ENCODE assay signal across 18 cellular contexts in the genomic region with DNA sequence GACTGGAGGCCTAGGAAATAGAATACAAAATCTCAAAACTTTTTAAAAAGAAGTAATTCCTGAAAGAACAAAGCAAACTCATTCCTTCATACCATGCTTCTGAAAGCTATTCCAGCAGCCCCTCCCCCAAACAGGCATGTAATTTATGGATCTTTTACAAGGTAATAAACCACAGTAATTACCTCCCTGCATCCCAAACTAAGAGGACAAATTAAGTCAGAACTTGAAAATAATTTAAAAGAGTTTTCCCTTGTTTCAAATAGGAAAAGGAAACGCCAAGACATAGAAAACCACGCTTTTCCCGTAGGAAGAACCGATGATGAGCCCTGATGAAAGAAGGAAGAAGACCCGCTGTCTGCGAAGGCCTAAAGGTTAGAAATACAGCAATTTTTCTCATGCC. TPM values are rescaled to one million over a fixed set of nuclear protein-coding genes. Genes with fewer than 3 reads are reported as not detected.
A peak's percentile ranks its signal among the peaks of the same experiment; 100 is the strongest.
DNase-seq lines count a peak whose midpoint lies in the region; ATAC-seq and TF ChIP-seq lines count a peak whose summit lies in the region.
"Had no signal": no experiment of that assay in that cellular context is flagged by ENCODE, and none has a peak within 500 bp of the region (broad histone marks: within the 10 kb centered on the region; RNA-seq: fewer than 3 reads in every experiment).

No MANE protein-coding gene starts in this region.

- TF ChIP-seq EP300 in gastroesophageal sphincter (IDR thresholded peaks at IDR 0.05), result no peak

- H3K36me3 ChIP-seq in GM23338 (ENCODE audit: insufficient read depth) (no peaks in the 10 kb centered on the region), gastroesophageal sphincter (no peaks in the 10 kb centered on the region), psoas muscle (ENCODE audit: insufficient read depth in 1 of 2, low read depth in 1 of 2) (peaks cover 0 to 14% of the 10 kb centered on the region in 2 donors), adrenal gland (replicated peaks in 1 of 2) (no peaks in the 10 kb centered on the region)
- H3K36me3 ChIP-seq: pancreas had no signal

- H3K4me2 ChIP-seq in GM23338, result no peak overlapping the region; the same call in 1 of the 2 replicates
- H3K4me2 ChIP-seq: PC-9 had no signal

- no peak overlapping the region for H3K4me3 ChIP-seq in GM23338
- H3K4me3 ChIP-seq in astrocyte of the cerebellum (ENCODE audit: low read depth, low read length), result peak overlapping the region; percentile 50
- H3K4me3 ChIP-seq in gastroesophageal sphincter, result peak overlapping the region; percentile 50 to 54
- H3K4me3 ChIP-seq in psoas muscle, result peak overlapping the region; percentile 1
- peak overlapping the region in 1 of 4 donors; percentile 20 for H3K4me3 ChIP-seq in adrenal gland
- H3K4me3 ChIP-seq: mucosa of descending colon, pancreas, PC-9 had no signal

- no peak overlapping the region for H3K4me3 Mint-ChIP-seq in GM23338
- H3K4me3 Mint-ChIP-seq in immature natural killer cell, result no peak overlapping the region
- no peak overlapping the region for H3K4me3 Mint-ChIP-seq in activated naive CD4-positive, alpha-beta T cell treated with anti-CD3 and anti-CD28 coated beads, Interleukin-2, amount 10 ng/mL, durations not matched to agents 7 days and 5 days
- H3K4me3 Mint-ChIP-seq: stimulated activated naive CD8-positive, alpha-beta T cell treated with anti-CD3 and anti-CD28 coated beads, Interleukin-15, Interleukin-2, amounts not matched to agents 100 ng/mL and 50 ng/mL, for 24 hours had no signal

- H3K9me3 Mint-ChIP-seq in GM23338 (peaks cover 6% of the 10 kb centered on the region; the same call in 1 of the 3 replicates), immature natural killer cell (no peaks in the 10 kb centered on the region)
- H3K9me3 Mint-ChIP-seq in activated naive CD4-positive, alpha-beta T cell treated with anti-CD3 and anti-CD28 coated beads, Interleukin-2, amount 10 ng/mL, durations not matched to agents 7 days and 5 days, result no peaks in the 10 kb centered on the region
- H3K9me3 Mint-ChIP-seq: stimulated activated naive CD8-positive, alpha-beta T cell treated with anti-CD3 and anti-CD28 coated beads, Interleukin-15, Interleukin-2, amounts not matched to agents 100 ng/mL and 50 ng/mL, for 24 hours had no signal

- H4K20me1 ChIP-seq in GM23338 (replicated peaks; ENCODE audit: insufficient read depth), result peaks cover 65% of the 10 kb centered on the region

- CTCF ChIA-PET in activated naive CD4-positive, alpha-beta T cell treated with anti-CD3 and anti-CD28 coated beads, Interleukin-2, amount 10 ng/mL, durations not matched to agents 7 days and 5 days (lab: Charles Lee), result no interaction called here

- intact Hi-C loops in psoas muscle (cut with DNase I), result no loop called here
- intact Hi-C loops in posterior vena cava (cut with DNase I), result loop anchor here in 1 of 2 donors (10.0 kb wide), 1 partner anchor 87 kb away; no protein-coding TSS in a partner anchor
- intact Hi-C loops in adrenal gland (cut with DNase I), result no loop called here

- TF ChIP-seq CTCF in GM23338 (conservative IDR thresholded peaks at IDR 0.05; ENCODE audit: low read depth in 2 of 2) (no peak), astrocyte of the cerebellum (IDR thresholded peaks at IDR 0.05; ENCODE audit: low read depth, low read length, missing control alignments) (no peak), gastroesophageal sphincter (IDR thresholded peaks at IDR 0.05) (no peak), psoas muscle (IDR thresholded peaks at IDR 0.05) (no peak), adrenal gland (IDR thresholded peaks at IDR 0.05) (no peak)

- peaks cover 100% of the 10 kb centered on the region for H3K27me3 Mint-ChIP-seq in GM23338 (ENCODE audit: insufficient read depth, low read depth, poor library complexity)
- peaks cover 1 to 4% (median 3%) of the 10 kb centered on the region in 3 donors for H3K27me3 Mint-ChIP-seq in immature natural killer cell (ENCODE audit: low read depth in 3 of 3)
- peaks cover 15% of the 10 kb centered on the region for H3K27me3 Mint-ChIP-seq in activated naive CD4-positive, alpha-beta T cell treated with anti-CD3 and anti-CD28 coated beads, Interleukin-2, amount 10 ng/mL, durations not matched to agents 7 days and 5 days

- H3K27ac Mint-ChIP-seq in GM23338 (no peak overlapping the region), immature natural killer cell (no peak overlapping the region)
- H3K27ac Mint-ChIP-seq in activated naive CD4-positive, alpha-beta T cell treated with anti-CD3 and anti-CD28 coated beads, Interleukin-2, amount 10 ng/mL, durations not matched to agents 7 days and 5 days, result no peak overlapping the region
- H3K27ac Mint-ChIP-seq: stimulated activated naive CD8-positive, alpha-beta T cell treated with anti-CD3 and anti-CD28 coated beads, Interleukin-15, Interleukin-2, amounts not matched to agents 100 ng/mL and 50 ng/mL, for 24 hours had no signal

- WGBS in gastroesophageal sphincter (ENCODE audit: low coverage in 1 of 2), 2 donors, result 11 to 18% methylated on average over 5 to 6 of the region's 6 CpGs
- 69 to 87% (median 84%) methylated on average over 6 of the region's 6 CpGs for whole genome bisulfite sequencing in psoas muscle, 3 donors
- WGBS in adrenal gland, 4 donors, result 74 to 77% (median 76%) methylated on average over 6 of the region's 6 CpGs

- in situ Hi-C loops in astrocyte of the cerebellum (cut with HindIII; ENCODE audit: low sequenced_read_pairs), result no loop called here

- no peaks in the 10 kb centered on the region for H3K9me2 ChIP-seq in GM23338 (ENCODE audit: insufficient read depth)

- peaks cover 49% of the 10 kb centered on the region for H3F3A ChIP-seq in GM23338 (replicated peaks; ENCODE audit: low read depth)

- peaks cover 24% of the 10 kb centered on the region for H3K4me1 ChIP-seq in GM23338 (ENCODE audit: insufficient read depth)
- H3K4me1 ChIP-seq in gastroesophageal sphincter, result peaks cover 0 to 77% (median 25%) of the 10 kb centered on the region in 3 donors
- peaks cover 34% of the 10 kb centered on the region for H3K4me1 ChIP-seq in psoas muscle
- H3K4me1 ChIP-seq in adrenal gland (replicated peaks in 1 of 2), result peaks cover 0 to 14% of the 10 kb centered on the region in 2 donors
- H3K4me1 ChIP-seq: foreskin keratinocyte had no signal

- peaks cover 100% of the 10 kb centered on the region for H3K27me3 ChIP-seq in GM23338 (ENCODE audit: insufficient read depth)
- no peaks in the 10 kb centered on the region for H3K27me3 ChIP-seq in gastroesophageal sphincter
- H3K27me3 ChIP-seq in psoas muscle (ENCODE audit: insufficient read depth in 3 of 3, low read length in 2 of 3), result no peaks in the 10 kb centered on the region
- H3K27me3 ChIP-seq in adrenal gland, result no peaks in the 10 kb centered on the region
- H3K27me3 ChIP-seq: foreskin keratinocyte had no signal

- H3K27ac ChIP-seq in GM23338 (ENCODE audit: low read depth) (no peak overlapping the region), gastroesophageal sphincter (peak overlapping the region; percentile 90 to 99 (median 98)), psoas muscle (no peak overlapping the region), adrenal gland (peak overlapping the region in 2 of 5 donors; percentile 52 to 69)
- H3K27ac ChIP-seq: foreskin keratinocyte, pancreas, PC-9 had no signal

- DNase-seq in GM23338 (ENCODE audit: low spot score), result no peak
- no peak for DNase-seq in astrocyte of the cerebellum (ENCODE audit: low read depth)
- no peak for DNase-seq in psoas muscle
- no peak for DNase-seq in posterior vena cava (ENCODE audit: low spot score)
- DNase-seq in adrenal gland, result no peak
- no peak for DNase-seq in immature natural killer cell
- no peak for DNase-seq in activated naive CD4-positive, alpha-beta T cell treated with anti-CD3 and anti-CD28 coated beads, Interleukin-2, amount 10 ng/mL, durations not matched to agents 7 days and 5 days
- DNase-seq: activated effector memory CD4-positive, alpha-beta T cell treated with Interleukin-2 at 50 U/mL for 16 hours; effector CD4-positive, alpha-beta T cell; foreskin keratinocyte; NCI-H2029 treated with DMSO at 0.1 percent for 48 hours; NCI-H524; pancreas; PC-9 had no signal

- H3K36me3 Mint-ChIP-seq in GM23338 (ENCODE audit: low read depth) (no peaks in the 10 kb centered on the region), immature natural killer cell (peaks cover 0 to 7% (median 3%) of the 10 kb centered on the region in 3 donors)
- no peaks in the 10 kb centered on the region for H3K36me3 Mint-ChIP-seq in activated naive CD4-positive, alpha-beta T cell treated with anti-CD3 and anti-CD28 coated beads, Interleukin-2, amount 10 ng/mL, durations not matched to agents 7 days and 5 days

- no peaks in the 10 kb centered on the region for H3K79me2 ChIP-seq in GM23338 (replicated peaks; ENCODE audit: insufficient read depth)

- H3K9me3 ChIP-seq in gastroesophageal sphincter (no peaks in the 10 kb centered on the region), psoas muscle (no peaks in the 10 kb centered on the region), adrenal gland (replicated peaks in 1 of 3) (no peaks in the 10 kb centered on the region)
- H3K9me3 ChIP-seq: mucosa of descending colon, pancreas had no signal

- no peak overlapping the region for H2AFZ ChIP-seq in GM23338
- H2AFZ ChIP-seq: PC-9 had no signal

- H3K4me1 Mint-ChIP-seq in GM23338 (peaks cover 16% of the 10 kb centered on the region), immature natural killer cell (no peaks in the 10 kb centered on the region)
- H3K4me1 Mint-ChIP-seq in activated naive CD4-positive, alpha-beta T cell treated with anti-CD3 and anti-CD28 coated beads, Interleukin-2, amount 10 ng/mL, durations not matched to agents 7 days and 5 days, result no peaks in the 10 kb centered on the region

- ATAC-seq in GM23338, result no peak
- no peak for ATAC-seq in gastroesophageal sphincter
- ATAC-seq in psoas muscle, result no peak
- ATAC-seq: foreskin keratinocyte had no signal

- TF ChIP-seq POLR2A in gastroesophageal sphincter (IDR thresholded peaks at IDR 0.05) (no peak), adrenal gland (IDR thresholded peaks at IDR 0.05) (no peak)

RNA-seq across cellular contexts. Expression of a gene that starts 8.9 kb away (rescaled TPM):
- total RNA-seq in GM23338 (2014; rRNA removed; shearing (Covaris generic)), result not detected in 2 replicates
- polyA plus RNA-seq in GM23338 (2016; fragmentation: Nextera tagmentation; extraction: Ambion mirVana) (not detected in 2 replicates), psoas muscle (10 to 100 TPM in 2 of 3 donors, 1 to 10 TPM in 1; 6.8 to 20.8 (median 12.5) TPM), adrenal gland (10 to 100 TPM in 2 of 3 donors, 1 to 10 TPM in 1; 9.3 to 12.6 (median 11.3) TPM), immature natural killer cell (1 to 10 TPM in 1 of 3 donors, under 1 TPM in 1, not detected in 1; 0.51 to 1.2 TPM)
- total RNA-seq in gastroesophageal sphincter (10 to 100 TPM in 3 of 4 donors, 1 to 10 TPM in 1; 8.6 to 20.2 (median 15.3) TPM), psoas muscle (10 to 100 TPM in 2 of 4 donors, 1 to 10 TPM in 2; 7.2 to 11.5 (median 9.1) TPM), posterior vena cava (1 to 10 TPM; 6.2 to 9.5 TPM), adrenal gland (10 to 100 TPM in 1 of 8 donors, 1 to 10 TPM in 7; 3.5 to 10.9 (median 5.6) TPM)
- total RNA-seq: bronchial epithelial cell, PC-9 had no signal

RNA-seq across cellular contexts. Expression of a gene that starts 19.2 kb away (rescaled TPM):
- not detected in 2 replicates for total RNA-seq in GM23338 (2014; rRNA removed; shearing (Covaris generic))
- polyA plus RNA-seq in GM23338 (2016; fragmentation: Nextera tagmentation; extraction: Ambion mirVana) (not detected in 2 replicates), psoas muscle (under 1 TPM; 0.23 to 0.42 (median 0.29) TPM), adrenal gland (1 to 10 TPM; 1.2 to 2.8 (median 2.0) TPM), immature natural killer cell (not detected)
- total RNA-seq in gastroesophageal sphincter (1 to 10 TPM; 3.1 to 7.0 (median 5.0) TPM), psoas muscle (1 to 10 TPM in 1 of 4 donors, under 1 TPM in 3; 0.17 to 1.1 (median 0.53) TPM), posterior vena cava (1 to 10 TPM; 1.3 to 2.0 TPM), adrenal gland (1 to 10 TPM in 5 of 8 donors, under 1 TPM in 2, not detected in 1; 0.41 to 1.9 (median 1.1) TPM)
- total RNA-seq: bronchial epithelial cell had no signal

RNA-seq across cellular contexts. Expression of a gene that starts 21.8 kb away (rescaled TPM):
- total RNA-seq in GM23338 (2014; rRNA removed; shearing (Covaris generic)), result not detected in 2 replicates
- polyA plus RNA-seq in GM23338 (2016; fragmentation: Nextera tagmentation; extraction: Ambion mirVana) (not detected in 2 replicates), psoas muscle (1 to 10 TPM; 2.6 to 7.6 (median 4.6) TPM), adrenal gland (10 to 100 TPM; 21.8 to 42.0 (median 25.9) TPM), immature natural killer cell (1 to 10 TPM in 1 of 3 donors, under 1 TPM in 2; 0.42 to 1.1 (median 0.73) TPM)
- total RNA-seq in gastroesophageal sphincter (10 to 100 TPM; 11.0 to 34.6 (median 29.3) TPM), psoas muscle (10 to 100 TPM in 1 of 4 donors, 1 to 10 TPM in 3; 4.7 to 18.8 (median 8.1) TPM), posterior vena cava (10 to 100 TPM; 11.3 to 17.6 TPM), adrenal gland (100 to 1,000 TPM in 1 of 8 donors, 10 to 100 TPM in 7; 39.2 to 132 (median 65.7) TPM)
- total RNA-seq: bronchial epithelial cell had no signal

RNA-seq across cellular contexts. Expression of a gene that starts 25.9 kb away (rescaled TPM):
- total RNA-seq in GM23338 (2014; rRNA removed; shearing (Covaris generic)), result not detected in 2 replicates
- polyA plus RNA-seq in GM23338 (2016; fragmentation: Nextera tagmentation; extraction: Ambion mirVana), result not detected in 2 replicates
- total RNA-seq in gastroesophageal sphincter, result 1 to 10 TPM in 1 of 4 donors, under 1 TPM in 2, not detected in 1; 0.23 to 2.3 (median 0.27) TPM
- total RNA-seq in psoas muscle, result under 1 TPM in 2 of 4 donors, not detected in 2; 0.17 to 0.21 TPM
- polyA plus RNA-seq in psoas muscle, result under 1 TPM; 0.03 to 0.22 (median 0.22) TPM
- total RNA-seq in posterior vena cava, result under 1 TPM; 0.71 to 0.97 TPM
- total RNA-seq in adrenal gland, result 1 to 10 TPM in 2 of 8 donors, under 1 TPM in 5, not detected in 1; 0.18 to 1.1 (median 0.90) TPM
- polyA plus RNA-seq in adrenal gland, result under 1 TPM; 0.30 to 0.97 (median 0.32) TPM
- polyA plus RNA-seq in immature natural killer cell, result under 1 TPM in 1 of 3 donors, not detected in 2; 0.62 TPM

RNA-seq across cellular contexts. Expression of a gene that starts 25.9 kb away (rescaled TPM):
- total RNA-seq in GM23338 (2014; rRNA removed; shearing (Covaris generic)), result not detected in 2 replicates
- not detected in 2 replicates for polyA plus RNA-seq in GM23338 (2016; fragmentation: Nextera tagmentation; extraction: Ambion mirVana)
- 10 to 100 TPM in 1 of 4 donors, under 1 TPM in 1, not detected in 2; 0.46 to 12.7 TPM for total RNA-seq in gastroesophageal sphincter
- total RNA-seq in psoas muscle, result 1 to 10 TPM; 2.5 to 3.7 (median 3.1) TPM
- polyA plus RNA-seq in psoas muscle, result 1 to 10 TPM in 2 of 3 donors, under 1 TPM in 1; 0.64 to 3.2 (median 1.5) TPM
- 1 to 10 TPM; 8.6 to 9.1 TPM for total RNA-seq in posterior vena cava
- 10 to 100 TPM in 7 of 8 donors, 1 to 10 TPM in 1; 8.5 to 27.2 (median 16.8) TPM for total RNA-seq in adrenal gland
- 1 to 10 TPM; 1.3 to 5.6 (median 1.4) TPM for polyA plus RNA-seq in adrenal gland
- polyA plus RNA-seq in immature natural killer cell, result 1 to 10 TPM in 1 of 3 donors, under 1 TPM in 1, not detected in 1; 0.52 to 3.8 TPM

Comparison
In these comparisons a context has a peak if more than half of its experiments do, and no peak if none do; other contexts are left out.
1. H3K27ac ChIP-seq: peak in gastroesophageal sphincter (4 of 4); none in GM23338 (single experiment) and psoas muscle (single experiment).